ENCODE assay signal across 7 cellular contexts in genomic region chr3:64846009-64846408, GRCh38.
"Had no signal": no experiment of that assay in that cellular context is flagged by ENCODE, and none has a peak within 500 bp of the region (broad histone marks: within the 10 kb centered on the region; RNA-seq: fewer than 3 reads in every experiment).

No MANE protein-coding gene starts in this region.

- H3K27me3 Mint-ChIP-seq: IgD-negative memory B cell had no signal

- H3K36me3 Mint-ChIP-seq: IgD-negative memory B cell had no signal

- DNase-seq: H9, HCEC 1CT, KBM-7 had no signal

- H3K27ac ChIP-seq: HL-60 had no signal

- ATAC-seq: GM23338, HepG2 had no signal

- H3K4me3 Mint-ChIP-seq: GM23338, H9, IgD-negative memory B cell had no signal

- H3K4me3 ChIP-seq: GM23338 had no signal

- H3K27ac Mint-ChIP-seq: GM23338, H9, IgD-negative memory B cell had no signal

- H3K9me3 Mint-ChIP-seq: GM23338, H9 had no signal

- H3K4me1 Mint-ChIP-seq: GM23338, IgD-negative memory B cell had no signal
